In genomic region chr15:40772014-40772413, GRCh38 we compare ENCODE assay signal across 16 cellular contexts. TPM values are rescaled to one million over a fixed set of nuclear protein-coding genes. Genes with fewer than 3 reads are reported as not detected.
"Had no signal": no experiment of that assay in that cellular context is flagged by ENCODE, and none has a peak within 500 bp of the region (broad histone marks: within the 10 kb centered on the region; RNA-seq: fewer than 3 reads in every experiment).

No MANE protein-coding gene starts in this region.

- H3K27ac Mint-ChIP-seq: activated naive CD4-positive, alpha-beta T cell treated with anti-CD3 and anti-CD28 coated beads, Interleukin-2, amount 50 U/mL, for 24 hours; activated T-cell treated with anti-CD3 and anti-CD28 coated beads, Interleukin-2, amount 50 U/mL, for 72 hours; nephron had no signal

- H3K4me3 Mint-ChIP-seq: activated naive CD4-positive, alpha-beta T cell treated with anti-CD3 and anti-CD28 coated beads, Interleukin-2, amount 50 U/mL, for 24 hours; activated T-cell treated with anti-CD3 and anti-CD28 coated beads, Interleukin-2, amount 50 U/mL, for 72 hours; nephron had no signal

- H3K4me3 ChIP-seq: hepatocyte, tibial nerve had no signal

- H3K27me3 ChIP-seq: hepatocyte, tibial nerve had no signal

- H3K9me3 Mint-ChIP-seq: activated naive CD4-positive, alpha-beta T cell treated with anti-CD3 and anti-CD28 coated beads, Interleukin-2, amount 50 U/mL, for 24 hours; activated T-cell treated with anti-CD3 and anti-CD28 coated beads, Interleukin-2, amount 50 U/mL, for 72 hours; nephron had no signal

- H3K9me3 ChIP-seq: tibial nerve had no signal

- H3K27me3 Mint-ChIP-seq: activated naive CD4-positive, alpha-beta T cell treated with anti-CD3 and anti-CD28 coated beads, Interleukin-2, amount 50 U/mL, for 24 hours had no signal

- DNase-seq: activated CD4-positive, alpha-beta T cell treated with anti-CD3 and anti-CD28 coated beads for 1 hour; activated gamma-delta T cell; activated T-cell treated with anti-CD3 and anti-CD28 coated beads, Interleukin-2, amount 50 U/mL, for 72 hours; dermis blood vessel endothelial cell; effector memory CD4-positive, alpha-beta T cell; foreskin fibroblast; stimulated activated CD4-positive, alpha-beta T cell treated with anti-CD3 and anti-CD28 coated beads, Interleukin-12 subunit alpha, Interleukin-12 subunit beta, amount 100 ng/mL, for 4 hours; stimulated activated CD4-positive, alpha-beta T cell treated with anti-CD3 and anti-CD28 coated beads, Interleukin-1b, Interleukin-23, amount 100 ng/mL, for 48 hours; stimulated activated CD8-positive, alpha-beta memory T cell treated with anti-CD3 and anti-CD28 coated beads, Interleukin-4, amount 100 ng/mL, for 48 hours; stimulated activated naive CD4-positive, alpha-beta T cell treated with Interleukin-2 at 50 U/mL for 16 hours; T-helper 1 cell had no signal

- ATAC-seq: activated T-cell treated with anti-CD3 and anti-CD28 coated beads, Interleukin-2, amount 50 U/mL, for 72 hours had no signal

- H3K27ac ChIP-seq: hepatocyte, tibial nerve had no signal

RNA-seq across cellular contexts. Expression of gene C15orf62, which starts 2.2 kb away (rescaled TPM):
- total RNA-seq: glomerular endothelial cell had no signal
